ENCODE assay signal across 1 cellular context in the genomic region with DNA sequence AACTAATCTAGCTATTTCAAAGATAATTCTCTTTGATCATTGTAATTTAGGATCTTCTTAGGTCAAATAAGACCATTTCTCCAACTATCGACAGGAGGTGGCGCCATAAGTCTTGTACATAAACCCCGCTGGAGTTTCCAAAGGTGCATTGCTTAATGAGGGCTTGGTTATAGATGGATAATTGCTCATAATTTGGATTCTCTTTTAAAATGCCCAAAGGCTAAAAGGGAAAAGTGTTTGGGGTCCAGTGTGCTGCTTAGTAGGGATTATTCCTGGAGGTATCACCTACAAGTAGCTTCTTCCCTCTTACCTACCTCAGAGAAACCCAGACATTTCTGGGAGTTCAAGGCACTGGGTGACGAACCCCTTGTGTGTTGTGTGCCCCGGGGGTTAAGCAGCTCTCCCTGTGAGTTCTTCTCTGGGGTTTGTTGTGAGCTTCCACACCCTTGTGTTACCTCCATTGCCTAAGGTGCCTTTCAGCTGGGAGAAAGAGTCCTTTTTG.
TF ChIP-seq lines count a peak whose summit lies in the region.

No MANE protein-coding gene starts in this region.

TF ChIP-seq in GM23338, 12 proteins besides CTCF, POLR2A, EP300 and RAD21 (continued from another document):
- TF ChIP-seq, protein P1, sequence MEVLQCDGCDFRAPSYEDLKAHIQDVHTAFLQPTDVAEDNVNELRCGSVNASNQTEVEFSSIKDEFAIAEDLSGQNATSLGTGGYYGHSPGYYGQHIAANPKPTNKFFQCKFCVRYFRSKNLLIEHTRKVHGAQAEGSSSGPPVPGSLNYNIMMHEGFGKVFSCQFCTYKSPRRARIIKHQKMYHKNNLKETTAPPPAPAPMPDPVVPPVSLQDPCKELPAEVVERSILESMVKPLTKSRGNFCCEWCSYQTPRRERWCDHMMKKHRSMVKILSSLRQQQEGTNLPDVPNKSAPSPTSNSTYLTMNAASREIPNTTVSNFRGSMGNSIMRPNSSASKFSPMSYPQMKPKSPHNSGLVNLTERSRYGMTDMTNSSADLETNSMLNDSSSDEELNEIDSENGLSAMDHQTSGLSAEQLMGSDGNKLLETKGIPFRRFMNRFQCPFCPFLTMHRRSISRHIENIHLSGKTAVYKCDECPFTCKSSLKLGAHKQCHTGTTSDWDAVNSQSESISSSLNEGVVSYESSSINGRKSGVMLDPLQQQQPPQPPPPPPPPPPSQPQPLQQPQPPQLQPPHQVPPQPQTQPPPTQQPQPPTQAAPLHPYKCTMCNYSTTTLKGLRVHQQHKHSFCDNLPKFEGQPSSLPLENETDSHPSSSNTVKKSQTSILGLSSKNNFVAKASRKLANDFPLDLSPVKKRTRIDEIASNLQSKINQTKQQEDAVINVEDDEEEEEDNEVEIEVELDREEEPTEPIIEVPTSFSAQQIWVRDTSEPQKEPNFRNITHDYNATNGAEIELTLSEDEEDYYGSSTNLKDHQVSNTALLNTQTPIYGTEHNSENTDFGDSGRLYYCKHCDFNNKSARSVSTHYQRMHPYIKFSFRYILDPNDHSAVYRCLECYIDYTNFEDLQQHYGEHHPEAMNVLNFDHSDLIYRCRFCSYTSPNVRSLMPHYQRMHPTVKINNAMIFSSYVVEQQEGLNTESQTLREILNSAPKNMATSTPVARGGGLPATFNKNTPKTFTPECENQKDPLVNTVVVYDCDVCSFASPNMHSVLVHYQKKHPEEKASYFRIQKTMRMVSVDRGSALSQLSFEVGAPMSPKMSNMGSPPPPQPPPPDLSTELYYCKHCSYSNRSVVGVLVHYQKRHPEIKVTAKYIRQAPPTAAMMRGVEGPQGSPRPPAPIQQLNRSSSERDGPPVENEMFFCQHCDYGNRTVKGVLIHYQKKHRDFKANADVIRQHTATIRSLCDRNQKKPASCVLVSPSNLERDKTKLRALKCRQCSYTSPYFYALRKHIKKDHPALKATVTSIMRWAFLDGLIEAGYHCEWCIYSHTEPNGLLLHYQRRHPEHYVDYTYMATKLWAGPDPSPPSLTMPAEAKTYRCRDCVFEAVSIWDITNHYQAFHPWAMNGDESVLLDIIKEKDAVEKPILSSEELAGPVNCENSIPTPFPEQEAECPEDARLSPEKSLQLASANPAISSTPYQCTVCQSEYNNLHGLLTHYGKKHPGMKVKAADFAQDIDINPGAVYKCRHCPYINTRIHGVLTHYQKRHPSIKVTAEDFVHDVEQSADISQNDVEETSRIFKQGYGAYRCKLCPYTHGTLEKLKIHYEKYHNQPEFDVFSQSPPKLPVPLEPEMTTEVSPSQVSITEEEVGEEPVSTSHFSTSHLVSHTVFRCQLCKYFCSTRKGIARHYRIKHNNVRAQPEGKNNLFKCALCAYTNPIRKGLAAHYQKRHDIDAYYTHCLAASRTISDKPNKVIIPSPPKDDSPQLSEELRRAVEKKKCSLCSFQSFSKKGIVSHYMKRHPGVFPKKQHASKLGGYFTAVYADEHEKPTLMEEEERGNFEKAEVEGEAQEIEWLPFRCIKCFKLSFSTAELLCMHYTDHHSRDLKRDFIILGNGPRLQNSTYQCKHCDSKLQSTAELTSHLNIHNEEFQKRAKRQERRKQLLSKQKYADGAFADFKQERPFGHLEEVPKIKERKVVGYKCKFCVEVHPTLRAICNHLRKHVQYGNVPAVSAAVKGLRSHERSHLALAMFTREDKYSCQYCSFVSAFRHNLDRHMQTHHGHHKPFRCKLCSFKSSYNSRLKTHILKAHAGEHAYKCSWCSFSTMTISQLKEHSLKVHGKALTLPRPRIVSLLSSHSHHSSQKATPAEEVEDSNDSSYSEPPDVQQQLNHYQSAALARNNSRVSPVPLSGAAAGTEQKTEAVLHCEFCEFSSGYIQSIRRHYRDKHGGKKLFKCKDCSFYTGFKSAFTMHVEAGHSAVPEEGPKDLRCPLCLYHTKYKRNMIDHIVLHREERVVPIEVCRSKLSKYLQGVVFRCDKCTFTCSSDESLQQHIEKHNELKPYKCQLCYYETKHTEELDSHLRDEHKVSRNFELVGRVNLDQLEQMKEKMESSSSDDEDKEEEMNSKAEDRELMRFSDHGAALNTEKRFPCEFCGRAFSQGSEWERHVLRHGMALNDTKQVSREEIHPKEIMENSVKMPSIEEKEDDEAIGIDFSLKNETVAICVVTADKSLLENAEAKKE (CRISPR knock-in tag; IDR thresholded peaks at IDR 0.05): no peak
- no peak for TF ChIP-seq STAT1 (IDR thresholded peaks at IDR 0.05; ENCODE audit: unreplicated experiment)
- TF ChIP-seq JUNB (IDR thresholded peaks at IDR 0.05; ENCODE audit: unreplicated experiment): no peak
- TF ChIP-seq ZNF114 (CRISPR knock-in tag; IDR thresholded peaks at IDR 0.05): no peak
- no peak for TF ChIP-seq EZH2 (IDR thresholded peaks at IDR 0.05; ENCODE audit: low read depth, unreplicated experiment)
- TF ChIP-seq NANOG (IDR thresholded peaks at IDR 0.05; ENCODE audit: borderline replicate concordance): no peak
- no peak for TF ChIP-seq POLR2AphosphoS5 (IDR thresholded peaks at IDR 0.05; ENCODE audit: low read depth)
